In genomic region chr10:93383562-93383981, GRCh38 we compare ENCODE assay signal across 10 cellular contexts.
DNase-seq lines count a peak whose midpoint lies in the region; ATAC-seq and TF ChIP-seq lines count a peak whose summit lies in the region.
"Had no signal": no experiment of that assay in that cellular context is flagged by ENCODE, and none has a peak within 500 bp of the region (broad histone marks: within the 10 kb centered on the region; RNA-seq: fewer than 3 reads in every experiment).

No MANE protein-coding gene starts in this region.

- H4K20me1 ChIP-seq in OCI-LY7 (ENCODE audit: insufficient read depth, low read length), result no peaks in the 10 kb centered on the region
- H4K20me1 ChIP-seq: BLaER1 had no signal

- H3K36me3 ChIP-seq in breast epithelium, result no peaks in the 10 kb centered on the region
- H3K36me3 ChIP-seq in lung (ENCODE audit: control insufficient read depth in 2 of 2, insufficient read depth in 2 of 2, low read length in 2 of 2), result peaks cover 4 to 19% of the 10 kb centered on the region in 2 donors
- no peaks in the 10 kb centered on the region for H3K36me3 ChIP-seq in OCI-LY7 (ENCODE audit: insufficient read depth, low read length)
- H3K36me3 ChIP-seq: BLaER1 had no signal

- H2AFZ ChIP-seq in OCI-LY7 (ENCODE audit: low read length), result no peak overlapping the region

- 81 to 85% methylated on average over 6 of the region's 6 CpGs for WGBS in lung, 2 donors

- no peak for ATAC-seq in stimulated activated naive CD8-positive, alpha-beta T cell treated with anti-CD3 and anti-CD28 coated beads, Interleukin-15, amount 100 ng/mL, for 72 hours
- ATAC-seq in lung (ENCODE audit: insufficient read depth, low FRiP score) (peak; percentile 25), HG03196 (IDR thresholded peaks at IDR 0.05; ENCODE audit: unreplicated experiment) (no peak)

- H3K9me3 Mint-ChIP-seq in stimulated activated naive CD8-positive, alpha-beta T cell treated with anti-CD3 and anti-CD28 coated beads, Interleukin-15, Interleukin-2, amounts not matched to agents 100 ng/mL and 50 ng/mL, for 24 hours, result no peaks in the 10 kb centered on the region
- H3K9me3 Mint-ChIP-seq in stimulated activated naive CD8-positive, alpha-beta T cell treated with anti-CD3 and anti-CD28 coated beads, Interleukin-15, amount 100 ng/mL, for 72 hours, result no peaks in the 10 kb centered on the region

- H3K4me3 ChIP-seq in breast epithelium (no peak overlapping the region), lung (no peak overlapping the region), OCI-LY7 (ENCODE audit: low read depth, low read length, poor library complexity, severe bottlenecking) (no peak overlapping the region)
- H3K4me3 ChIP-seq: BLaER1 had no signal

- H3K79me2 ChIP-seq in OCI-LY7 (ENCODE audit: insufficient read depth, low read depth, low read length), result no peaks in the 10 kb centered on the region

- intact Hi-C loops in breast epithelium (cut with DNase I; ENCODE audit: low total_unique reads), result no loop called here
- intact Hi-C loops in posterior vena cava (cut with DNase I), result loop anchor here in 1 of 2 donors (5.0 kb wide), 1 partner anchor 44 kb away; no protein-coding TSS in a partner anchor
- intact Hi-C loops in OCI-LY7 (cut with micrococcal nuclease; ENCODE audit: unreplicated experiment), result no loop called here

- TF ChIP-seq CTCF in breast epithelium (IDR thresholded peaks at IDR 0.05) (no peak), lung (IDR thresholded peaks at IDR 0.05; ENCODE audit: control extremely low read depth, extremely low read depth) (no peak), OCI-LY7 (conservative IDR thresholded peaks at IDR 0.05; ENCODE audit: low read length) (no peak)

- no peaks in the 10 kb centered on the region for H3K9me2 ChIP-seq in OCI-LY7 (ENCODE audit: insufficient read depth, low read length)

- no peak for DNase-seq in stimulated activated naive CD8-positive, alpha-beta T cell treated with anti-CD3 and anti-CD28 coated beads, Interleukin-15, amount 100 ng/mL, for 72 hours
- DNase-seq in breast epithelium (ENCODE audit: low spot score in 2 of 2) (no peak), lung (ENCODE audit: low spot score) (no peak), NCI-H1092 treated with DMSO at 0.1 percent for 48 hours (lab: John Stamatoyannopoulos, UW) (no peak), posterior vena cava (ENCODE audit: low spot score) (no peak), OCI-LY7 (ENCODE audit: low spot score) (no peak)
- DNase-seq: midbrain had no signal

- H3K9me3 ChIP-seq in breast epithelium, result no peaks in the 10 kb centered on the region
- no peaks in the 10 kb centered on the region for H3K9me3 ChIP-seq in lung (ENCODE audit: control insufficient read depth in 2 of 2, insufficient read depth in 1 of 2, low read length in 1 of 2)
- no peaks in the 10 kb centered on the region for H3K9me3 ChIP-seq in OCI-LY7 (ENCODE audit: low read length)
- H3K9me3 ChIP-seq: BLaER1 had no signal

- TF ChIP-seq POLR2A in breast epithelium (IDR thresholded peaks at IDR 0.05), result no peak

- peaks cover 55% of the 10 kb centered on the region for H3K4me1 Mint-ChIP-seq in stimulated activated naive CD8-positive, alpha-beta T cell treated with anti-CD3 and anti-CD28 coated beads, Interleukin-15, Interleukin-2, amounts not matched to agents 100 ng/mL and 50 ng/mL, for 24 hours (ENCODE audit: low read depth)
- H3K4me1 Mint-ChIP-seq in stimulated activated naive CD8-positive, alpha-beta T cell treated with anti-CD3 and anti-CD28 coated beads, Interleukin-15, amount 100 ng/mL, for 72 hours, result peaks cover 48% of the 10 kb centered on the region

- CTCF ChIA-PET in OCI-LY7 (lab: Charles Lee; ENCODE audit: unreplicated experiment), result no interaction called here

- H3K27ac Mint-ChIP-seq in stimulated activated naive CD8-positive, alpha-beta T cell treated with anti-CD3 and anti-CD28 coated beads, Interleukin-15, Interleukin-2, amounts not matched to agents 100 ng/mL and 50 ng/mL, for 24 hours, result peak overlapping the region; percentile 24
- H3K27ac Mint-ChIP-seq in stimulated activated naive CD8-positive, alpha-beta T cell treated with anti-CD3 and anti-CD28 coated beads, Interleukin-15, amount 100 ng/mL, for 72 hours, result no peak overlapping the region

- POLR2A ChIA-PET in OCI-LY7 (lab: Charles Lee), result interaction anchor here (0.6 kb wide), 1 partner anchor 43 kb away, joined by 6 read pairs; no protein-coding TSS in a partner anchor

- no peaks in the 10 kb centered on the region for H3K27me3 ChIP-seq in breast epithelium
- H3K27me3 ChIP-seq in lung (ENCODE audit: control insufficient read depth, insufficient read depth), result no peaks in the 10 kb centered on the region
- H3K27me3 ChIP-seq: BLaER1 had no signal

- H3K27ac ChIP-seq in breast epithelium (peak overlapping the region; percentile 74 to 86), lung (ENCODE audit: low read depth in 1 of 2, low read length in 1 of 2) (no peak overlapping the region), OCI-LY7 (ENCODE audit: low read depth, low read length, poor library complexity, severe bottlenecking) (no peak overlapping the region)
- H3K27ac ChIP-seq: BLaER1 had no signal

- no peaks in the 10 kb centered on the region for H3K4me1 ChIP-seq in breast epithelium
- peaks cover 0 to 2% of the 10 kb centered on the region in 2 donors for H3K4me1 ChIP-seq in lung (ENCODE audit: control insufficient read depth in 2 of 2, insufficient read depth in 2 of 2, low read length in 2 of 2)
- H3K4me1 ChIP-seq in OCI-LY7 (ENCODE audit: insufficient read depth, low read length, poor library complexity, severe bottlenecking), result no peaks in the 10 kb centered on the region

- no peaks in the 10 kb centered on the region for H3K27me3 Mint-ChIP-seq in stimulated activated naive CD8-positive, alpha-beta T cell treated with anti-CD3 and anti-CD28 coated beads, Interleukin-15, Interleukin-2, amounts not matched to agents 100 ng/mL and 50 ng/mL, for 24 hours
- no peaks in the 10 kb centered on the region for H3K27me3 Mint-ChIP-seq in stimulated activated naive CD8-positive, alpha-beta T cell treated with anti-CD3 and anti-CD28 coated beads, Interleukin-15, amount 100 ng/mL, for 72 hours

- H3K4me3 Mint-ChIP-seq in stimulated activated naive CD8-positive, alpha-beta T cell treated with anti-CD3 and anti-CD28 coated beads, Interleukin-15, Interleukin-2, amounts not matched to agents 100 ng/mL and 50 ng/mL, for 24 hours, result no peak overlapping the region
- H3K4me3 Mint-ChIP-seq in stimulated activated naive CD8-positive, alpha-beta T cell treated with anti-CD3 and anti-CD28 coated beads, Interleukin-15, amount 100 ng/mL, for 72 hours, result no peak overlapping the region

- H3K36me3 Mint-ChIP-seq in stimulated activated naive CD8-positive, alpha-beta T cell treated with anti-CD3 and anti-CD28 coated beads, Interleukin-15, Interleukin-2, amounts not matched to agents 100 ng/mL and 50 ng/mL, for 24 hours (ENCODE audit: low read depth), result peaks cover 37% of the 10 kb centered on the region

- no TSS peak for BruUV-seq in OCI-LY7 (replicated peaks; lab: Mats Ljungman, UMichigan)

- no peak overlapping the region for H3K4me2 ChIP-seq in OCI-LY7 (ENCODE audit: low read length)
- H3K4me2 ChIP-seq: BLaER1 had no signal

Comparison
In these comparisons a context has a peak if more than half of its experiments do, and no peak if none do; other contexts are left out.
1. H3K27ac ChIP-seq: peak in breast epithelium (2 of 2); none in lung (0 of 2) and OCI-LY7 (single experiment).